In the genomic region with DNA sequence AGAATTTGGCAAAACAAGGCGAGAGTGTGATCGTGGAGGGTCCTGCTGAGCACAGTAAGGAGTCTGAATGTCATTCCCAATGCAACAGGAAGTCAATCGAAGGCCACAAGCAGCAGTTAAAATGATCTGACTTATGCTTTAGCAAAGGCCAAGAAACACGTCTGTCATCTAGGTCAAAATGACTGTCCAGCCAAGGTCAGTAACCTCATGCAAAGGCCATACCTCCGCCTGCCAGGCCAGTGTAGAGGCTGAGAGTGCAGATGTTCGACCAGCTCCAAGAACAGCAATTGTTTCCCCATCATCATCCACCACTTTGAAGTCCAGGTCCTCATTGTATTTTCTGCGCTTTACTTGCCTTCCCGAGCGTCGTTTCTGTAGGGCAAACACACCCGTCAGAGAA, we compare ENCODE assay signal across 2 cellular contexts.
TF ChIP-seq lines count a peak whose summit lies in the region.

No MANE protein-coding gene starts in this region.

TF ChIP-seq in liver, 16 proteins besides CTCF, POLR2A, EP300 and RAD21 (continued from another document):
- TF ChIP-seq, protein P1, sequence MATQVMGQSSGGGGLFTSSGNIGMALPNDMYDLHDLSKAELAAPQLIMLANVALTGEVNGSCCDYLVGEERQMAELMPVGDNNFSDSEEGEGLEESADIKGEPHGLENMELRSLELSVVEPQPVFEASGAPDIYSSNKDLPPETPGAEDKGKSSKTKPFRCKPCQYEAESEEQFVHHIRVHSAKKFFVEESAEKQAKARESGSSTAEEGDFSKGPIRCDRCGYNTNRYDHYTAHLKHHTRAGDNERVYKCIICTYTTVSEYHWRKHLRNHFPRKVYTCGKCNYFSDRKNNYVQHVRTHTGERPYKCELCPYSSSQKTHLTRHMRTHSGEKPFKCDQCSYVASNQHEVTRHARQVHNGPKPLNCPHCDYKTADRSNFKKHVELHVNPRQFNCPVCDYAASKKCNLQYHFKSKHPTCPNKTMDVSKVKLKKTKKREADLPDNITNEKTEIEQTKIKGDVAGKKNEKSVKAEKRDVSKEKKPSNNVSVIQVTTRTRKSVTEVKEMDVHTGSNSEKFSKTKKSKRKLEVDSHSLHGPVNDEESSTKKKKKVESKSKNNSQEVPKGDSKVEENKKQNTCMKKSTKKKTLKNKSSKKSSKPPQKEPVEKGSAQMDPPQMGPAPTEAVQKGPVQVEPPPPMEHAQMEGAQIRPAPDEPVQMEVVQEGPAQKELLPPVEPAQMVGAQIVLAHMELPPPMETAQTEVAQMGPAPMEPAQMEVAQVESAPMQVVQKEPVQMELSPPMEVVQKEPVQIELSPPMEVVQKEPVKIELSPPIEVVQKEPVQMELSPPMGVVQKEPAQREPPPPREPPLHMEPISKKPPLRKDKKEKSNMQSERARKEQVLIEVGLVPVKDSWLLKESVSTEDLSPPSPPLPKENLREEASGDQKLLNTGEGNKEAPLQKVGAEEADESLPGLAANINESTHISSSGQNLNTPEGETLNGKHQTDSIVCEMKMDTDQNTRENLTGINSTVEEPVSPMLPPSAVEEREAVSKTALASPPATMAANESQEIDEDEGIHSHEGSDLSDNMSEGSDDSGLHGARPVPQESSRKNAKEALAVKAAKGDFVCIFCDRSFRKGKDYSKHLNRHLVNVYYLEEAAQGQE (IDR thresholded peaks at IDR 0.05): no peak
- peak; percentile 76 to 90 for TF ChIP-seq RXRA (IDR thresholded peaks at IDR 0.05)
- TF ChIP-seq GABPA (IDR thresholded peaks at IDR 0.05 in 1 of 2, conservative IDR thresholded peaks at IDR 0.05 in 1 of 2): no peak
- TF ChIP-seq HNF4G (IDR thresholded peaks at IDR 0.05): no peak
- no peak for TF ChIP-seq ATF3 (IDR thresholded peaks at IDR 0.05)
- TF ChIP-seq MAX (IDR thresholded peaks at IDR 0.05): peak; percentile 20
- peak; percentile 9 for TF ChIP-seq SP1 (IDR thresholded peaks at IDR 0.05)
- no peak for TF ChIP-seq FOXA2 (IDR thresholded peaks at IDR 0.05)
- TF ChIP-seq TAF1 (conservative IDR thresholded peaks at IDR 0.05): no peak
- peak; percentile 36 to 44 for TF ChIP-seq HNF4A (conservative IDR thresholded peaks at IDR 0.05)
- TF ChIP-seq, protein P2, sequence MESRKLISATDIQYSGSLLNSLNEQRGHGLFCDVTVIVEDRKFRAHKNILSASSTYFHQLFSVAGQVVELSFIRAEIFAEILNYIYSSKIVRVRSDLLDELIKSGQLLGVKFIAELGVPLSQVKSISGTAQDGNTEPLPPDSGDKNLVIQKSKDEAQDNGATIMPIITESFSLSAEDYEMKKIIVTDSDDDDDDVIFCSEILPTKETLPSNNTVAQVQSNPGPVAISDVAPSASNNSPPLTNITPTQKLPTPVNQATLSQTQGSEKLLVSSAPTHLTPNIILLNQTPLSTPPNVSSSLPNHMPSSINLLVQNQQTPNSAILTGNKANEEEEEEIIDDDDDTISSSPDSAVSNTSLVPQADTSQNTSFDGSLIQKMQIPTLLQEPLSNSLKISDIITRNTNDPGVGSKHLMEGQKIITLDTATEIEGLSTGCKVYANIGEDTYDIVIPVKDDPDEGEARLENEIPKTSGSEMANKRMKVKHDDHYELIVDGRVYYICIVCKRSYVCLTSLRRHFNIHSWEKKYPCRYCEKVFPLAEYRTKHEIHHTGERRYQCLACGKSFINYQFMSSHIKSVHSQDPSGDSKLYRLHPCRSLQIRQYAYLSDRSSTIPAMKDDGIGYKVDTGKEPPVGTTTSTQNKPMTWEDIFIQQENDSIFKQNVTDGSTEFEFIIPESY (IDR thresholded peaks at IDR 0.05): no peak

TF ChIP-seq in HepG2, 621 proteins besides CTCF, POLR2A, EP300 and RAD21 (continued from another document):
- TF ChIP-seq, protein P3, sequence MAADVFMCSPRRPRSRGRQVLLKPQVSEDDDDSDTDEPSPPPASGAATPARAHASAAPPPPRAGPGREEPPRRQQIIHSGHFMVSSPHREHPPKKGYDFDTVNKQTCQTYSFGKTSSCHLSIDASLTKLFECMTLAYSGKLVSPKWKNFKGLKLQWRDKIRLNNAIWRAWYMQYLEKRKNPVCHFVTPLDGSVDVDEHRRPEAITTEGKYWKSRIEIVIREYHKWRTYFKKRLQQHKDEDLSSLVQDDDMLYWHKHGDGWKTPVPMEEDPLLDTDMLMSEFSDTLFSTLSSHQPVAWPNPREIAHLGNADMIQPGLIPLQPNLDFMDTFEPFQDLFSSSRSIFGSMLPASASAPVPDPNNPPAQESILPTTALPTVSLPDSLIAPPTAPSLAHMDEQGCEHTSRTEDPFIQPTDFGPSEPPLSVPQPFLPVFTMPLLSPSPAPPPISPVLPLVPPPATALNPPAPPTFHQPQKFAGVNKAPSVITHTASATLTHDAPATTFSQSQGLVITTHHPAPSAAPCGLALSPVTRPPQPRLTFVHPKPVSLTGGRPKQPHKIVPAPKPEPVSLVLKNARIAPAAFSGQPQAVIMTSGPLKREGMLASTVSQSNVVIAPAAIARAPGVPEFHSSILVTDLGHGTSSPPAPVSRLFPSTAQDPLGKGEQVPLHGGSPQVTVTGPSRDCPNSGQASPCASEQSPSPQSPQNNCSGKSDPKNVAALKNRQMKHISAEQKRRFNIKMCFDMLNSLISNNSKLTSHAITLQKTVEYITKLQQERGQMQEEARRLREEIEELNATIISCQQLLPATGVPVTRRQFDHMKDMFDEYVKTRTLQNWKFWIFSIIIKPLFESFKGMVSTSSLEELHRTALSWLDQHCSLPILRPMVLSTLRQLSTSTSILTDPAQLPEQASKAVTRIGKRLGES (CRISPR knock-in tag; IDR thresholded peaks at IDR 0.05; ENCODE audit: borderline replicate concordance): no peak
- no peak for TF ChIP-seq RXRB (CRISPR knock-in tag; IDR thresholded peaks at IDR 0.05; ENCODE audit: borderline replicate concordance)
- TF ChIP-seq ATF5 (CRISPR knock-in tag; IDR thresholded peaks at IDR 0.05; ENCODE audit: low read depth): no peak
- TF ChIP-seq, protein P4, sequence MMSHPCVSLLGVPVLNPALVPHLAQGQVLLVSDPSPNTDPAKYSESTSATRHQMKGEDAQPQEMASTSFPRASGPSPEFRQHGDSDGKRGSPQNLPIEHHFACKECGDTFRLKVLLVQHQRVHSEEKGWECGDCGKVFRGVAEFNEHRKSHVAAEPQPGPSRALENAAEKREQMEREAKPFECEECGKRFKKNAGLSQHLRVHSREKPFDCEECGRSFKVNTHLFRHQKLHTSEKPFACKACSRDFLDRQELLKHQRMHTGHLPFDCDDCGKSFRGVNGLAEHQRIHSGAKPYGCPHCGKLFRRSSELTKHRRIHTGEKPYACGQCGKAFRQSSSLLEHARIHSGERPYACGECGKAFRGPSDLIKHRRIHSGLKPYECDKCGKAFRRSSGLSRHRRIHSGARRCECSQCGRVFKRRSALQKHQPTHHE (CRISPR knock-in tag; IDR thresholded peaks at IDR 0.05; ENCODE audit: borderline replicate concordance): no peak
- TF ChIP-seq MEF2D (CRISPR knock-in tag; IDR thresholded peaks at IDR 0.05): no peak
- TF ChIP-seq ZNF335 (CRISPR knock-in tag; IDR thresholded peaks at IDR 0.05): no peak
- TF ChIP-seq MAFF (IDR thresholded peaks at IDR 0.05; ENCODE audit: low read depth, low read length): no peak
- TF ChIP-seq, protein P5, sequence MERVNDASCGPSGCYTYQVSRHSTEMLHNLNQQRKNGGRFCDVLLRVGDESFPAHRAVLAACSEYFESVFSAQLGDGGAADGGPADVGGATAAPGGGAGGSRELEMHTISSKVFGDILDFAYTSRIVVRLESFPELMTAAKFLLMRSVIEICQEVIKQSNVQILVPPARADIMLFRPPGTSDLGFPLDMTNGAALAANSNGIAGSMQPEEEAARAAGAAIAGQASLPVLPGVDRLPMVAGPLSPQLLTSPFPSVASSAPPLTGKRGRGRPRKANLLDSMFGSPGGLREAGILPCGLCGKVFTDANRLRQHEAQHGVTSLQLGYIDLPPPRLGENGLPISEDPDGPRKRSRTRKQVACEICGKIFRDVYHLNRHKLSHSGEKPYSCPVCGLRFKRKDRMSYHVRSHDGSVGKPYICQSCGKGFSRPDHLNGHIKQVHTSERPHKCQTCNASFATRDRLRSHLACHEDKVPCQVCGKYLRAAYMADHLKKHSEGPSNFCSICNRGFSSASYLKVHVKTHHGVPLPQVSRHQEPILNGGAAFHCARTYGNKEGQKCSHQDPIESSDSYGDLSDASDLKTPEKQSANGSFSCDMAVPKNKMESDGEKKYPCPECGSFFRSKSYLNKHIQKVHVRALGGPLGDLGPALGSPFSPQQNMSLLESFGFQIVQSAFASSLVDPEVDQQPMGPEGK (CRISPR knock-in tag; IDR thresholded peaks at IDR 0.05): no peak
- TF ChIP-seq, protein P6, sequence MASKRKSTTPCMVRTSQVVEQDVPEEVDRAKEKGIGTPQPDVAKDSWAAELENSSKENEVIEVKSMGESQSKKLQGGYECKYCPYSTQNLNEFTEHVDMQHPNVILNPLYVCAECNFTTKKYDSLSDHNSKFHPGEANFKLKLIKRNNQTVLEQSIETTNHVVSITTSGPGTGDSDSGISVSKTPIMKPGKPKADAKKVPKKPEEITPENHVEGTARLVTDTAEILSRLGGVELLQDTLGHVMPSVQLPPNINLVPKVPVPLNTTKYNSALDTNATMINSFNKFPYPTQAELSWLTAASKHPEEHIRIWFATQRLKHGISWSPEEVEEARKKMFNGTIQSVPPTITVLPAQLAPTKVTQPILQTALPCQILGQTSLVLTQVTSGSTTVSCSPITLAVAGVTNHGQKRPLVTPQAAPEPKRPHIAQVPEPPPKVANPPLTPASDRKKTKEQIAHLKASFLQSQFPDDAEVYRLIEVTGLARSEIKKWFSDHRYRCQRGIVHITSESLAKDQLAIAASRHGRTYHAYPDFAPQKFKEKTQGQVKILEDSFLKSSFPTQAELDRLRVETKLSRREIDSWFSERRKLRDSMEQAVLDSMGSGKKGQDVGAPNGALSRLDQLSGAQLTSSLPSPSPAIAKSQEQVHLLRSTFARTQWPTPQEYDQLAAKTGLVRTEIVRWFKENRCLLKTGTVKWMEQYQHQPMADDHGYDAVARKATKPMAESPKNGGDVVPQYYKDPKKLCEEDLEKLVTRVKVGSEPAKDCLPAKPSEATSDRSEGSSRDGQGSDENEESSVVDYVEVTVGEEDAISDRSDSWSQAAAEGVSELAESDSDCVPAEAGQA (IDR thresholded peaks at IDR 0.05; ENCODE audit: low read depth): no peak
- TF ChIP-seq, protein P6 (CRISPR knock-in tag; IDR thresholded peaks at IDR 0.05; ENCODE audit: borderline replicate concordance): no peak
- no peak for TF ChIP-seq BRD4 (CRISPR knock-in tag; IDR thresholded peaks at IDR 0.05)
- TF ChIP-seq SNAI1 (CRISPR knock-in tag; IDR thresholded peaks at IDR 0.05; ENCODE audit: borderline replicate concordance): no peak
- TF ChIP-seq REXO4 (CRISPR knock-in tag; IDR thresholded peaks at IDR 0.05; ENCODE audit: borderline replicate concordance): no peak
